In the genomic region with DNA sequence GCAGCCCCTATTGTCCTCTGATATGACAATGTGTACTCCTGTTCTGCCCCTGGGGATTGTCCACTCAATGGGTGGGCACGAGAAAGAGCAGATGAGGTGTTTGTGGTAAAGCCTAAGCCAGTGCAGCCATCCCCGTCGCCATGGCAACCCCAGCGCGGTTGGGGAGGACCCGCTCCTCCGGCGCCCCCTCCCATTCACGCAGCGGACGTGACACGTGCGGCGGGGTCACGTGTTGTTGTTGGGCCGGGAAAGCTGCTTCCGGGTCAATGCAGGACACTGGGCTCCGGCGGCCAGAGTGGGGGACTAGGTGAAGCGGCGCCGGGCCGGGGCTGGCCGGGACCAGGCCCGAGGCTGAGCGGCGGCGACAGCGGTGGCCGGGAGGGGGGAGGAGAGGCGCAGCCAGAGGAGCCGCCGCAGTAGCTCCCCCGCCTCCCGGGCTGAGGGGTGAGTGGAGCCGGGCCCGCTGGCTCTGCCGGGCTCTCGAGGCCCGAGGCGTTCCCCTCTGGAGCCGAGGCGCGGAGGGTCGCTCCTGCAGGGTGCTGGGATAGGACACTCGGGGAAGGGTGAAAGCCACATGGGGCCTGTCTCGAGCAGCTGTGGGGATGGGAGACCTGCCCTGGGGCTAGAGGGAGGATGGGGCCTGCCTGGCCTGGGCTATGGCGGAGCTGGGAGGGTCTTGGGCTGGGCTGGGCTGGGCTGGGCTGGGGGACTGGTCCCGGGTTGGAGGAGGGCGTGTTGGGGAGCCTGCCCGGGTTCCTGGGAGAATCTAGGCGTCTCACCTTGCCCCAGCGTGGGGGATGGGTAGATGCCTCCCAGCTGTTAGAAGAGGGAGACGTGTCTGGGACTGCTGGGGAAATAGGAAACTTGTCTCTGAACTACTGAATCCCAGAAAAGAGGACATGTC, we compare ENCODE assay signal across 8 cellular contexts. TPM values are rescaled to one million over a fixed set of nuclear protein-coding genes. Genes with fewer than 3 reads are reported as not detected.
A peak's percentile ranks its signal among the peaks of the same experiment; 100 is the strongest.
DNase-seq lines count a peak whose midpoint lies in the region; ATAC-seq and TF ChIP-seq lines count a peak whose summit lies in the region.

TSS of gene TBCEL (plus strand) at position 255 of the 904 bp plus-strand sequence. CDS start 21,589 bp downstream, outside the sequence.

- H3K36me3 Mint-ChIP-seq in activated T-cell treated with anti-CD3 and anti-CD28 coated beads, Interleukin-2, amount 50 U/mL, for 72 hours (ENCODE audit: insufficient read depth in 2 of 2), result peaks cover 0 to 5% of the 10 kb centered on the region in 2 donors
- H3K36me3 Mint-ChIP-seq in naive thymus-derived CD8-positive, alpha-beta T cell, result no peaks in the 10 kb centered on the region

- peaks cover 12% of the 10 kb centered on the region for H3K4me1 ChIP-seq in Panc1 (ENCODE audit: control insufficient read depth, insufficient read depth, low read length)

- no peaks in the 10 kb centered on the region for H3K9me3 Mint-ChIP-seq in activated T-cell treated with anti-CD3 and anti-CD28 coated beads, Interleukin-2, amount 50 U/mL, for 72 hours
- no peaks in the 10 kb centered on the region for H3K9me3 Mint-ChIP-seq in naive thymus-derived CD8-positive, alpha-beta T cell

- intact Hi-C loops in Panc1 (cut with micrococcal nuclease; ENCODE audit: unreplicated experiment), result no loop called here

- in situ Hi-C loops in Panc1 (cut with HindIII; ENCODE audit: low pct_unique_long_range_greater_than_20kb, low sequenced_read_pairs), result no loop called here

- POLR2A ChIA-PET in Panc1 (lab: Charles Lee), result interaction anchor here (0.6 kb wide), 2 partner anchors 62 to 135 kb away, joined by 4 to 10 read pairs; no protein-coding TSS in a partner anchor
- POLR2A ChIA-PET in naive thymus-derived CD8-positive, alpha-beta T cell (lab: Charles Lee), result no interaction called here

- peak within 1 kb of the TSS; percentile 76 to 80 for H3K4me3 ChIP-seq in Panc1 (ENCODE audit: low read depth in 2 of 2, low read length in 2 of 2)

- H3K27ac Mint-ChIP-seq in activated T-cell treated with anti-CD3 and anti-CD28 coated beads, Interleukin-2, amount 50 U/mL, for 72 hours, result peak within 1 kb of the TSS; percentile 74
- peak within 1 kb of the TSS; percentile 83 to 97 (median 92) for H3K27ac Mint-ChIP-seq in naive thymus-derived CD8-positive, alpha-beta T cell

- H3K27me3 ChIP-seq in Panc1 (ENCODE audit: control insufficient read depth, insufficient read depth, low read length), result peaks cover under 1% of the 10 kb centered on the region; the same call in 1 of the 2 replicates

- no TSS peak for BruUV-seq in Panc1 (replicated peaks; lab: Mats Ljungman, UMichigan)

- peaks cover 21% of the 10 kb centered on the region for H3K4me1 Mint-ChIP-seq in activated T-cell treated with anti-CD3 and anti-CD28 coated beads, Interleukin-2, amount 50 U/mL, for 72 hours (ENCODE audit: low read depth)
- peaks cover 18 to 45% (median 35%) of the 10 kb centered on the region in 4 donors for H3K4me1 Mint-ChIP-seq in naive thymus-derived CD8-positive, alpha-beta T cell

- CTCF ChIA-PET in Panc1 (lab: Charles Lee), result interaction anchor here (0.5 kb wide), 1 partner anchor 38 kb away, joined by 3 read pairs; no protein-coding TSS in a partner anchor

- ATAC-seq in GM21526 (IDR thresholded peaks at IDR 0.05; ENCODE audit: low FRiP score, unreplicated experiment), result peak; percentile 98
- peak; percentile 97 for ATAC-seq in Panc1
- ATAC-seq in activated T-cell treated with anti-CD3 and anti-CD28 coated beads, Interleukin-2, amount 50 U/mL, for 72 hours (replicated peaks in 1 of 2), result peak; percentile 92 to 95
- peak; percentile 81 to 85 for ATAC-seq in naive thymus-derived CD8-positive, alpha-beta T cell

- no peaks in the 10 kb centered on the region for H3K36me3 ChIP-seq in Panc1 (ENCODE audit: control insufficient read depth, insufficient read depth, low read length)

- DNase-seq in DMS114 treated with DMSO at 0.1 percent for 48 hours (lab: John Stamatoyannopoulos, UW; ENCODE audit: unreplicated experiment), result peak; percentile 54
- DNase-seq in HuH-7.5 (ENCODE audit: low spot score), result peak; percentile 83
- DNase-seq in Panc1 (ENCODE audit: low read depth, low spot score), result peak; percentile 30
- peak; percentile 85 to 87 for DNase-seq in activated T-cell treated with anti-CD3 and anti-CD28 coated beads, Interleukin-2, amount 50 U/mL, for 72 hours
- DNase-seq in fibroblast of gingiva (ENCODE audit: low read depth), result peak; percentile 81
- peak; percentile 65 to 95 (median 82) for DNase-seq in naive thymus-derived CD8-positive, alpha-beta T cell
- peak; percentile 70 to 85 (median 81) for DNase-seq in stimulated activated naive CD4-positive, alpha-beta T cell (lab: John Stamatoyannopoulos, UW)

- H3K9me3 ChIP-seq in Panc1 (ENCODE audit: control insufficient read depth, insufficient read depth, low read depth, low read length), result no peaks in the 10 kb centered on the region

- peak within 1 kb of the TSS; percentile 75 to 88 for H3K4me3 Mint-ChIP-seq in activated T-cell treated with anti-CD3 and anti-CD28 coated beads, Interleukin-2, amount 50 U/mL, for 72 hours
- H3K4me3 Mint-ChIP-seq in naive thymus-derived CD8-positive, alpha-beta T cell, result peak within 1 kb of the TSS; percentile 80 to 95 (median 91)

- H3K27ac ChIP-seq in Panc1 (ENCODE audit: low read length), result peak within 1 kb of the TSS; percentile 81

- peaks cover 5% of the 10 kb centered on the region for H3K27me3 Mint-ChIP-seq in activated T-cell treated with anti-CD3 and anti-CD28 coated beads, Interleukin-2, amount 50 U/mL, for 72 hours (ENCODE audit: low read depth)
- peaks cover 0 to 13% (median 3%) of the 10 kb centered on the region in 5 donors for H3K27me3 Mint-ChIP-seq in naive thymus-derived CD8-positive, alpha-beta T cell

- no peak for TF ChIP-seq CTCF in Panc1 (IDR thresholded peaks at IDR 0.05)

RNA-seq across cellular contexts. Expression of gene TBCEL, which starts in this region (rescaled TPM):
- total RNA-seq in Panc1 (2021; ENCODE audit: unreplicated experiment), result 23.2 TPM
- 11.7 TPM for polyA plus RNA-seq in Panc1 (2012; ENCODE audit: insufficient read length)
- 10 to 100 TPM; 13.3 to 14.7 TPM for total RNA-seq in activated T-cell treated with anti-CD3 and anti-CD28 coated beads, Interleukin-2, amount 50 U/mL, for 72 hours
- 10 to 100 TPM; 25.1 to 29.2 TPM for total RNA-seq in naive thymus-derived CD8-positive, alpha-beta T cell
- 1 to 10 TPM; 2.2 to 4.5 (median 4.3) TPM for polyA plus RNA-seq in naive thymus-derived CD8-positive, alpha-beta T cell

Comparison
In these comparisons a context has a peak if more than half of its experiments do, and no peak if none do; other contexts are left out.
1. Peak in every context shown above with its lines: DNase-seq, ATAC-seq, H3K4me3 ChIP-seq and H3K27ac ChIP-seq.
2. DNase-seq: peak in every context shown above with its lines; median percentile 86 in activated T-cell treated with anti-CD3 and anti-CD28 coated beads, Interleukin-2, amount 50 U/mL, for 72 hours; 83 in HuH-7.5; 82 in naive thymus-derived CD8-positive, alpha-beta T cell; 81 in fibroblast of gingiva; 81 in stimulated activated naive CD4-positive, alpha-beta T cell; 54 in DMS114 treated with DMSO at 0.1 percent for 48 hours; 30 in Panc1.